Comparison of ENCODE assay signal across 8 cellular contexts in the genomic region with DNA sequence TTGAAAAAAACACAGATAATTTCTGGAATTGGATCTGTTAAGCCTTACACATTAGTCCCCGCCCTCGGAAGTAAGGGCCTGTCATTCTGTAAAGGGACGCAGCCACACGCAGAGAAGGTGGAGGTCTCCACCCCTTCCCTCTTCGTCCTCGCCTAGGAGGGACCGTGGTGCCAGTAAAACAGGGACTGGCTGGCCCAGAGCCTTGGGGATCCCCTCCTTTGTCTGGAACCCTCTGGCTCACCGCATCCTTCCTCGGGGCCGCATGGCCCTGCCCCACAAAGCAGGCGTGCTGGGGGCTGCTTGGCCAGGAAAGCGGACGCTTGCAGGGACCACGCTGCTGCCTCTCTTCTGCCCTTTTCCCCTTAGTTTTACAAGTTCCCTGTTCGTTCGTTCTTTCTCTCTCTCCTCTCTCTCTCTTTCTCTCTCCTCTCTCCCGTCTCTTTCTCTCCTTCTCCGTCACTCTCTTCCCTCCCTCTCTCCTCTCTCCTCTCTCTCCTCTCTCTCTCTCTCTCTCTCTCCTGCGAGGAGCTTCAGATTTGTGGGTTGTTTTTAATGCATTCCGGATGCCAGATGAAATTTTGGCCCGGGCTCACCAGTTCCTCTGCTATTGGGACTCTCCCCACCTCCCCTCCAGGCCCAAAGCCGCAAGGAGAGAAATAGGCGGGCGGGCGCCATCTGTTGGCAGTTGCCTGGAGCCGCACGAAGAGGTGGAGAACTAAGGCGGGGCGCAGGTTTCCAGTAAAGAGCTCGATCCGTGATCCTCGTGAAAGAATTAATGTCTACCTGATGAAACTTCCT. TPM values are rescaled to one million over a fixed set of nuclear protein-coding genes. Genes with fewer than 3 reads are reported as not detected.
DNase-seq lines count a peak whose midpoint lies in the region; ATAC-seq and TF ChIP-seq lines count a peak whose summit lies in the region.

No MANE protein-coding gene starts in this region.

- H3K27me3 ChIP-seq in gastrocnemius medialis, result no peaks in the 10 kb centered on the region

- intact Hi-C loops in gastrocnemius medialis (cut with DNase I; ENCODE audit: low total_unique reads), result loop anchor here (1.0 to 5.0 kb wide), 5 partner anchors 45 to 241 kb away; no protein-coding TSS in a partner anchor

- H3K9me3 ChIP-seq in gastrocnemius medialis, result no peaks in the 10 kb centered on the region

- H3K36me3 ChIP-seq in gastrocnemius medialis, result no peaks in the 10 kb centered on the region

- peaks cover 8 to 14% of the 10 kb centered on the region in 2 donors for H3K4me1 ChIP-seq in gastrocnemius medialis

- peak overlapping the region; percentile 12 to 42 (median 34) for H3K4me3 ChIP-seq in gastrocnemius medialis

- ATAC-seq in gastrocnemius medialis (peak; percentile 83), HG02840 (IDR thresholded peaks at IDR 0.05; ENCODE audit: low FRiP score, unreplicated experiment) (no peak)

- peak in 1 of 2 donors; percentile 4 for TF ChIP-seq POLR2A in gastrocnemius medialis (IDR thresholded peaks at IDR 0.05)

- in situ Hi-C loops in gastrocnemius medialis (cut with MboI; ENCODE audit: low sequenced_read_pairs in 4 of 4), result loop anchor here (5.0 to 25.0 kb wide), 4 partner anchors 88 to 245 kb away; no protein-coding TSS in a partner anchor

- H3K27ac ChIP-seq in gastrocnemius medialis, result peak overlapping the region; percentile 51 to 68 (median 62)

- DNase-seq in CMK (ENCODE audit: low read depth), result peak; percentile 49
- DNase-seq in GM20000 (ENCODE audit: low spot score), result peak; percentile 87
- peak in 72 of 76 experiments; percentile 9 to 85 (median 71) for DNase-seq in HUDEP-2 (lab: John Stamatoyannopoulos, UW; ENCODE audit: unreplicated experiment in 76 of 76)
- DNase-seq in T-helper 9 cell, result peak; percentile 44
- DNase-seq in astrocyte of the hippocampus (ENCODE audit: low read depth, low spot score), result peak; percentile 96
- DNase-seq in hippocampal formation (lab: John Stamatoyannopoulos, UW), result peak; percentile 60 to 74
- DNase-seq in gastrocnemius medialis, result peak; percentile 82 to 86

- TF ChIP-seq CTCF in GM20000 (IDR thresholded peaks at IDR 0.05; ENCODE audit: extremely low read depth, missing control alignments) (peak; percentile 81), gastrocnemius medialis (IDR thresholded peaks at IDR 0.05 in 4 of 5, conservative IDR thresholded peaks at IDR 0.05 in 1 of 5) (peak; percentile 87 to 93 (median 90))

RNA-seq across cellular contexts. Expression of a gene that starts 35.1 kb away (rescaled TPM):
- total RNA-seq in gastrocnemius medialis, result 1 to 10 TPM in 2 of 4 donors, under 1 TPM in 2; 0.66 to 2.0 (median 1.00) TPM

Comparison
In these comparisons a context has a peak if more than half of its experiments do, and no peak if none do; other contexts are left out.
1. DNase-seq: peak in every context shown above with its lines; median percentile 96 in astrocyte of the hippocampus; 87 in GM20000; 84 in gastrocnemius medialis; 71 in HUDEP-2; 67 in hippocampal formation; 49 in CMK; 44 in T-helper 9 cell.